10 cellular contexts compared by ENCODE assay signal in genomic region chr10:104045151-104046089, GRCh38. TPM values are rescaled to one million over a fixed set of nuclear protein-coding genes. Genes with fewer than 3 reads are reported as not detected.
A peak's percentile ranks its signal among the peaks of the same experiment; 100 is the strongest.
DNase-seq lines count a peak whose midpoint lies in the region; ATAC-seq and TF ChIP-seq lines count a peak whose summit lies in the region.
"Had no signal": no experiment of that assay in that cellular context is flagged by ENCODE, and none has a peak within 500 bp of the region (broad histone marks: within the 10 kb centered on the region; RNA-seq: fewer than 3 reads in every experiment).

No MANE protein-coding gene starts in this region.

- no peaks in the 10 kb centered on the region for H3K36me3 Mint-ChIP-seq in natural killer cell

- H3K4me1 ChIP-seq in heart right ventricle = peaks cover 0 to 12% (median 0%) of the 10 kb centered on the region in 9 donors
- H3K4me1 ChIP-seq: SJCRH30 had no signal

- H3K27ac ChIP-seq in WERI-Rb-1 (no peak overlapping the region), heart right ventricle (no peak overlapping the region)
- H3K27ac ChIP-seq: SJCRH30 had no signal

- DNase-seq in DMS114 treated with DMSO at 0.1 percent for 48 hours (lab: John Stamatoyannopoulos, UW; ENCODE audit: unreplicated experiment) (peak; percentile 74), HEK293T (ENCODE audit: extremely low spot score) (peak; percentile 72), WERI-Rb-1 (peak; percentile 76), heart right ventricle (peak in 1 of 2 donors; percentile 38), sciatic nerve (ENCODE audit: low spot score) (no peak), T-helper 9 cell (no peak), natural killer cell (no peak)

- ATAC-seq in heart right ventricle (peak; percentile 66 to 90 (median 76)), sciatic nerve (peak; percentile 66), natural killer cell (no peak), GM19023 (IDR thresholded peaks at IDR 0.05; ENCODE audit: unreplicated experiment) (no peak)

- H3K9me3 ChIP-seq in WERI-Rb-1 (ENCODE audit: severe bottlenecking) (no peaks in the 10 kb centered on the region), heart right ventricle (no peaks in the 10 kb centered on the region)
- H3K9me3 ChIP-seq: SJCRH30 had no signal

- H3K36me3 ChIP-seq in WERI-Rb-1 (no peaks in the 10 kb centered on the region), heart right ventricle (no peaks in the 10 kb centered on the region)
- H3K36me3 ChIP-seq: SJCRH30 had no signal

- CTCF ChIA-PET in HEK293T (lab: Yijun Ruan, JAX) = no interaction called here

- H3K27me3 ChIP-seq in WERI-Rb-1 (ENCODE audit: insufficient read depth, low read depth, severe bottlenecking) = no peaks in the 10 kb centered on the region
- no peaks in the 10 kb centered on the region for H3K27me3 ChIP-seq in heart right ventricle

- no peak overlapping the region for H3K27ac Mint-ChIP-seq in natural killer cell

- POLR2A ChIA-PET in HEK293T (lab: Yijun Ruan, JAX) = interaction anchor here (1.0 kb wide), 1 partner anchor 76 kb away, joined by 3 read pairs; no protein-coding TSS in a partner anchor

- no peak overlapping the region for H3K4me3 Mint-ChIP-seq in natural killer cell

- H3K4me1 Mint-ChIP-seq in natural killer cell = no peaks in the 10 kb centered on the region

- intact Hi-C loops in heart right ventricle (cut with DNase I) (loop anchor here (2.0 to 10.0 kb wide), 6 partner anchors 69 to 169 kb away; no protein-coding TSS in a partner anchor), sciatic nerve (cut with DNase I) (no loop called here), natural killer cell (cut with micrococcal nuclease) (no loop called here)

- H3K4me3 ChIP-seq in WERI-Rb-1 (ENCODE audit: low read depth, low read length) (no peak overlapping the region), heart right ventricle (no peak overlapping the region)
- H3K4me3 ChIP-seq: SJCRH30 had no signal

- TF ChIP-seq CTCF in WERI-Rb-1 (IDR thresholded peaks at IDR 0.05; ENCODE audit: low read depth, low read length) = peak; percentile 88
- TF ChIP-seq CTCF in heart right ventricle (IDR thresholded peaks at IDR 0.05) = peak; percentile 22 to 70 (median 61)
- TF ChIP-seq CTCF in natural killer cell (IDR thresholded peaks at IDR 0.05) = no peak

- peaks cover 0 to 4% of the 10 kb centered on the region in 2 donors for H3K27me3 Mint-ChIP-seq in natural killer cell (ENCODE audit: low read depth in 2 of 2)

- H3K9me3 Mint-ChIP-seq in natural killer cell = no peaks in the 10 kb centered on the region

- 81 to 83% methylated on average over 9 of the region's 9 CpGs for WGBS in heart right ventricle, 2 donors

TF ChIP-seq in HEK293T, 16 proteins besides CTCF, POLR2A, EP300 and RAD21:
- no peak for TF ChIP-seq BHLHE40 (IDR thresholded peaks at IDR 0.05; ENCODE audit: borderline replicate concordance)
TF ChIP-seq in HEK293T: peak in this region for 0.

RNA-seq across cellular contexts. Expression of gene COL17A1, which starts 40.3 kb away (rescaled TPM):
- under 1 TPM in 4 of 10 donors, not detected in 6; 0.10 to 0.39 (median 0.16) TPM for total RNA-seq in heart right ventricle
- polyA plus RNA-seq in heart right ventricle = under 1 TPM; 0.15 to 0.36 TPM
- 0.45 TPM for total RNA-seq in sciatic nerve
- total RNA-seq in natural killer cell = not detected
- total RNA-seq: SJCRH30 had no signal
- polyA plus RNA-seq: neural cell had no signal

Comparison
In these comparisons a context has a peak if more than half of its experiments do, and no peak if none do; other contexts are left out.
1. DNase-seq: peak in DMS114 treated with DMSO at 0.1 percent for 48 hours (single experiment), HEK293T (single experiment) and WERI-Rb-1 (single experiment); none in sciatic nerve (single experiment), T-helper 9 cell (single experiment) and natural killer cell (single experiment).
2. ATAC-seq: peak in heart right ventricle (8 of 8) and sciatic nerve (single experiment); none in natural killer cell (0 of 3) and GM19023 (single experiment).
3. intact Hi-C loops: an anchor here in heart right ventricle (2.0 to 10.0 kb wide); none called in sciatic nerve and natural killer cell.